In the genomic region with DNA sequence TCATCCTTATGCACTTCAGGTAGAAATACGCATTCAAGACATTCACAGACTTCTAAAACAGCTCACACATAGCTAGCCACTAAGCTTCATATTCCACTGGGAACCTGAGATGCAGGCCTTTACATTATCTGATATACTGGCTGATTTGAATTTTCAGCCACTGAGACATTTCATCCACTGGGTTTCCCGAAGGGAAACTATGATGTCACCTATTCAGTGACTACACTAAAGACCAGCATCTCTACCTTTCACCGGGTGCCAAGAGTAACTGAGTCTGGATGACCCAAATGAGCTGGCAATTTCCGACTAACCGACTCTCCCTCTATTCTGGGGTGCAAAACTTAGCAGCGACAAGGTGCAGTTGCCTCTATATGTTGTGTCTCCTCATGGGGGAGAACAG, we compare ENCODE assay signal across 25 cellular contexts. TPM values are rescaled to one million over a fixed set of nuclear protein-coding genes. Genes with fewer than 3 reads are reported as not detected.
DNase-seq lines count a peak whose midpoint lies in the region; ATAC-seq, FAIRE-seq and TF ChIP-seq lines count a peak whose summit lies in the region.
"Had no signal": no experiment of that assay in that cellular context is flagged by ENCODE, and none has a peak within 500 bp of the region (broad histone marks: within the 10 kb centered on the region; RNA-seq: fewer than 3 reads in every experiment).

No MANE protein-coding gene starts in this region.

- FAIRE-seq in GM12892 (lab: Jason Lieb, UNC) (peak; percentile 9), GM19239 (lab: Jason Lieb, UNC) (peak; percentile 33)
- FAIRE-seq: A204.1, GM12878, GM18507 had no signal

- no peaks in the 10 kb centered on the region for H3K79me2 ChIP-seq in trophoblast cell (ENCODE audit: control insufficient read depth, insufficient read depth, low read length, poor library complexity)

- H3K14ac ChIP-seq in trophoblast cell (ENCODE audit: low read length) = no peak overlapping the region

- no peaks in the 10 kb centered on the region for H3K27me3 ChIP-seq in trophoblast cell (ENCODE audit: insufficient read depth, low read length)
- H3K27me3 ChIP-seq: BE2C, BLaER1 had no signal

- H2BK12ac ChIP-seq in trophoblast cell (ENCODE audit: low read length) = no peak overlapping the region

- H2AFZ ChIP-seq in trophoblast cell (ENCODE audit: insufficient read depth, low read length, poor library complexity) = no peak overlapping the region

- DNase-seq in GM12892 (ENCODE audit: insufficient read length) = no peak
- DNase-seq in GM19239 (ENCODE audit: insufficient read length, low spot score) = no peak
- peak; percentile 4 to 55 for DNase-seq in trophoblast cell
- DNase-seq in NCI-H2227 treated with DMSO at 0.1 percent for 48 hours (lab: John Stamatoyannopoulos, UW) = no peak
- DNase-seq: 8988T; ACHN; BE2C; C1 segment of cervical spinal cord; CD4-positive, alpha-beta memory T cell; CD4-positive, CD25-positive, alpha-beta regulatory T cell; CD8-positive, alpha-beta memory T cell; COR-L47; DMS 273 treated with DMSO at 0.1 percent for 48 hours; DMS153; DMS53; DMS79; DND-41; EL; GDM1 had no signal

- no peak overlapping the region for H3K4me3 ChIP-seq in trophoblast cell (ENCODE audit: low read depth, low read length)
- H3K4me3 ChIP-seq: BLaER1, GM12878 had no signal

- ATAC-seq in HG02885 (IDR thresholded peaks at IDR 0.05; ENCODE audit: poor library complexity, unreplicated experiment) = no peak
- ATAC-seq in GM18498 (IDR thresholded peaks at IDR 0.05; ENCODE audit: unreplicated experiment) = no peak
- ATAC-seq: GM12878 had no signal

- no peak overlapping the region for H2BK120ac ChIP-seq in trophoblast cell (ENCODE audit: insufficient read depth, low read length, poor library complexity)

- H3K27ac ChIP-seq in trophoblast cell (ENCODE audit: low read depth, low read length) = no peak overlapping the region
- H3K27ac ChIP-seq: BLaER1 had no signal

- no peaks in the 10 kb centered on the region for H3K79me1 ChIP-seq in trophoblast cell (ENCODE audit: low read length)

- peaks cover 1% of the 10 kb centered on the region for H3K9me3 ChIP-seq in trophoblast cell (ENCODE audit: insufficient read depth, low read depth, low read length)
- H3K9me3 ChIP-seq: BE2C, BLaER1 had no signal

- H4K8ac ChIP-seq in trophoblast cell (ENCODE audit: low read depth, low read length) = no peak overlapping the region

- no peak overlapping the region for H3K4me2 ChIP-seq in trophoblast cell (ENCODE audit: low read length)
- H3K4me2 ChIP-seq: BLaER1 had no signal

- no peak for TF ChIP-seq POLR2A in GM12892 (IDR thresholded peaks at IDR 0.05; ENCODE audit: low read depth, low read length)

- no peak overlapping the region for H3K23ac ChIP-seq in trophoblast cell (ENCODE audit: low read length)

- no peak overlapping the region for H4K91ac ChIP-seq in trophoblast cell (ENCODE audit: low read depth, low read length)

- H2AK5ac ChIP-seq in trophoblast cell (ENCODE audit: low read length) = no peak overlapping the region

- no peak overlapping the region for H4K12ac ChIP-seq in trophoblast cell (ENCODE audit: low read depth, low read length)

- no peak overlapping the region for H3K9ac ChIP-seq in trophoblast cell (ENCODE audit: low read length)
- H3K9ac ChIP-seq: BLaER1 had no signal

- H3K4ac ChIP-seq in trophoblast cell (ENCODE audit: low read depth, low read length) = no peak overlapping the region

- WGBS in trophoblast cell (ENCODE audit: extremely low coverage, insufficient coverage, insufficient read length) = no CpG with 5 or more reads among the region's 6 CpGs

- no peak overlapping the region for H3K18ac ChIP-seq in trophoblast cell (ENCODE audit: low read length)

- H3K4me1 ChIP-seq in trophoblast cell (ENCODE audit: control insufficient read depth in 1 of 2, insufficient read depth in 2 of 2, low read length in 2 of 2) = no peaks in the 10 kb centered on the region
- H3K4me1 ChIP-seq: BE2C had no signal

- H3K36me3 ChIP-seq in trophoblast cell (ENCODE audit: control insufficient read depth in 1 of 2, insufficient read depth in 2 of 2, low read length in 2 of 2) = no peaks in the 10 kb centered on the region
- H3K36me3 ChIP-seq: BE2C, BLaER1 had no signal

- no peak overlapping the region for H2BK5ac ChIP-seq in trophoblast cell (ENCODE audit: low read depth, low read length, poor library complexity)

RNA-seq across cellular contexts. Expression of gene SP140L, which starts 31.8 kb away (rescaled TPM):
- polyA plus RNA-seq in GM12892 (2012; ENCODE audit: missing spikeins) = 20.2 TPM
- polyA plus RNA-seq in trophoblast cell (2013) = 1.7 and 1.8 TPM in 2 replicates

Comparison
In these comparisons a context has a peak if more than half of its experiments do, and no peak if none do; other contexts are left out.
1. DNase-seq: peak in trophoblast cell (2 of 2); none in GM12892 (single experiment), GM19239 (single experiment) and NCI-H2227 treated with DMSO at 0.1 percent for 48 hours (single experiment).